Comparison of ENCODE assay signal across 11 cellular contexts in genomic region chr14:75341639-75342038, GRCh38.
A peak's percentile ranks its signal among the peaks of the same experiment; 100 is the strongest.
DNase-seq lines count a peak whose midpoint lies in the region; ATAC-seq and TF ChIP-seq lines count a peak whose summit lies in the region.
"Had no signal": no experiment of that assay in that cellular context is flagged by ENCODE, and none has a peak within 500 bp of the region (broad histone marks: within the 10 kb centered on the region; RNA-seq: fewer than 3 reads in every experiment).

No MANE protein-coding gene starts in this region.

- TF ChIP-seq CTCF in HL-60 (IDR thresholded peaks at IDR 0.05; ENCODE audit: insufficient read depth, low read length) (no peak), colonic mucosa (IDR thresholded peaks at IDR 0.05) (no peak)

- peaks cover 3% of the 10 kb centered on the region for H3K4me1 ChIP-seq in stomach smooth muscle (ENCODE audit: control insufficient read depth, insufficient read depth, low read length)
- H3K4me1 ChIP-seq in CD4-positive, alpha-beta memory T cell (ENCODE audit: insufficient read depth, low read length), result no peaks in the 10 kb centered on the region
- no peaks in the 10 kb centered on the region for H3K4me1 ChIP-seq in colonic mucosa
- H3K4me1 ChIP-seq: foreskin keratinocyte had no signal

- H3K27me3 Mint-ChIP-seq in activated T-helper 17 cell treated with anti-CD3 and anti-CD28 coated beads, Interleukin-2, amount 50 U/mL, for 72 hours, result no peaks in the 10 kb centered on the region
- peaks cover 27% of the 10 kb centered on the region for H3K27me3 Mint-ChIP-seq in activated CD4-positive, alpha-beta T cell treated with anti-CD3 and anti-CD28 coated beads, Interleukin-2, amount 10 ng/mL, durations not matched to agents 24 days and 14 days
- peaks cover 2 to 3% of the 10 kb centered on the region in 2 donors for H3K27me3 Mint-ChIP-seq in CD4-positive, alpha-beta memory T cell

- no peak for ATAC-seq in activated T-helper 17 cell treated with anti-CD3 and anti-CD28 coated beads, Interleukin-2, amount 50 U/mL, for 72 hours (replicated peaks)
- ATAC-seq: foreskin keratinocyte had no signal

- CTCF ChIA-PET in CD4-positive, alpha-beta memory T cell (lab: Charles Lee; ENCODE audit: partially characterized antibody), result no interaction called here

- no peaks in the 10 kb centered on the region for H3K9me3 Mint-ChIP-seq in activated T-helper 17 cell treated with anti-CD3 and anti-CD28 coated beads, Interleukin-2, amount 50 U/mL, for 72 hours
- H3K9me3 Mint-ChIP-seq in activated CD4-positive, alpha-beta T cell treated with anti-CD3 and anti-CD28 coated beads, Interleukin-2, amount 10 ng/mL, durations not matched to agents 24 days and 14 days, result no peaks in the 10 kb centered on the region
- peaks cover 0 to 7% (median 2%) of the 10 kb centered on the region in 8 donors for H3K9me3 Mint-ChIP-seq in CD4-positive, alpha-beta memory T cell

- H3K36me3 ChIP-seq in stomach smooth muscle (ENCODE audit: control insufficient read depth in 2 of 2, insufficient read depth in 2 of 2, low read length in 2 of 2) (no peaks in the 10 kb centered on the region), colonic mucosa (no peaks in the 10 kb centered on the region)
- H3K36me3 ChIP-seq in CD4-positive, alpha-beta memory T cell (ENCODE audit: insufficient read depth, low read length), result no peaks in the 10 kb centered on the region
- H3K36me3 ChIP-seq: cardiac muscle cell had no signal

- DNase-seq in HL-60 (ENCODE audit: low read depth in 1 of 2, low spot score in 1 of 2) (peak; percentile 37 to 62), iris pigment epithelial cell (ENCODE audit: low read depth) (peak; percentile 8), RPMI8226 (no peak), colonic mucosa (no peak)
- no peak for DNase-seq in activated CD4-positive, alpha-beta T cell treated with anti-CD3 and anti-CD28 coated beads, Interleukin-2, amount 10 ng/mL, durations not matched to agents 24 days and 14 days
- no peak for DNase-seq in CD4-positive, alpha-beta memory T cell
- DNase-seq: Calu3, foreskin keratinocyte had no signal

- H3K27me3 ChIP-seq in HL-60 (ENCODE audit: insufficient read depth, poor library complexity, severe bottlenecking), result no peaks in the 10 kb centered on the region
- no peaks in the 10 kb centered on the region for H3K27me3 ChIP-seq in stomach smooth muscle (ENCODE audit: control insufficient read depth in 1 of 2, insufficient read depth in 2 of 2, low read length in 2 of 2)
- H3K27me3 ChIP-seq in CD4-positive, alpha-beta memory T cell (ENCODE audit: insufficient read depth, low read length), result no peaks in the 10 kb centered on the region
- no peaks in the 10 kb centered on the region for H3K27me3 ChIP-seq in colonic mucosa
- H3K27me3 ChIP-seq: cardiac muscle cell had no signal

- intact Hi-C loops in activated CD4-positive, alpha-beta T cell treated with anti-CD3 and anti-CD28 coated beads, Interleukin-2, amount 10 ng/mL, durations not matched to agents 24 days and 14 days (cut with micrococcal nuclease), result no loop called here
- intact Hi-C loops in CD4-positive, alpha-beta memory T cell (cut with micrococcal nuclease), result no loop called here
- intact Hi-C loops in colonic mucosa (cut with DNase I), result no loop called here

- POLR2A ChIA-PET in CD4-positive, alpha-beta memory T cell (lab: Charles Lee; ENCODE audit: partially characterized antibody), result interaction anchor here (1.1 kb wide), 1 partner anchor 10 kb away, joined by 3 read pairs; no protein-coding TSS in a partner anchor

- H3K4me1 Mint-ChIP-seq in activated T-helper 17 cell treated with anti-CD3 and anti-CD28 coated beads, Interleukin-2, amount 50 U/mL, for 72 hours, result peaks cover 5% of the 10 kb centered on the region
- peaks cover 4% of the 10 kb centered on the region for H3K4me1 Mint-ChIP-seq in activated CD4-positive, alpha-beta T cell treated with anti-CD3 and anti-CD28 coated beads, Interleukin-2, amount 10 ng/mL, durations not matched to agents 24 days and 14 days
- H3K4me1 Mint-ChIP-seq in CD4-positive, alpha-beta memory T cell, result peaks cover 0 to 3% (median 0%) of the 10 kb centered on the region in 4 donors

- H3K4me3 Mint-ChIP-seq in activated T-helper 17 cell treated with anti-CD3 and anti-CD28 coated beads, Interleukin-2, amount 50 U/mL, for 72 hours, result no peak overlapping the region
- no peak overlapping the region for H3K4me3 Mint-ChIP-seq in activated CD4-positive, alpha-beta T cell treated with anti-CD3 and anti-CD28 coated beads, Interleukin-2, amount 10 ng/mL, durations not matched to agents 24 days and 14 days
- no peak overlapping the region for H3K4me3 Mint-ChIP-seq in CD4-positive, alpha-beta memory T cell

- peak overlapping the region; percentile 12 for H3K27ac Mint-ChIP-seq in activated T-helper 17 cell treated with anti-CD3 and anti-CD28 coated beads, Interleukin-2, amount 50 U/mL, for 72 hours
- no peak overlapping the region for H3K27ac Mint-ChIP-seq in activated CD4-positive, alpha-beta T cell treated with anti-CD3 and anti-CD28 coated beads, Interleukin-2, amount 10 ng/mL, durations not matched to agents 24 days and 14 days
- no peak overlapping the region for H3K27ac Mint-ChIP-seq in CD4-positive, alpha-beta memory T cell

- no peak overlapping the region for H3K4me3 ChIP-seq in HL-60 (replicated peaks; ENCODE audit: insufficient read depth, low read length)
- no peak overlapping the region for H3K4me3 ChIP-seq in stomach smooth muscle (ENCODE audit: low read length in 2 of 2)
- no peak overlapping the region for H3K4me3 ChIP-seq in CD4-positive, alpha-beta memory T cell (ENCODE audit: low read length in 2 of 2)
- no peak overlapping the region for H3K4me3 ChIP-seq in colonic mucosa
- H3K4me3 ChIP-seq: cardiac muscle cell had no signal

- H3K9me3 ChIP-seq in stomach smooth muscle (ENCODE audit: control insufficient read depth in 2 of 2, low read length in 2 of 2) (no peaks in the 10 kb centered on the region), colonic mucosa (no peaks in the 10 kb centered on the region)
- no peaks in the 10 kb centered on the region for H3K9me3 ChIP-seq in CD4-positive, alpha-beta memory T cell (ENCODE audit: control insufficient read depth in 1 of 2, low read length in 2 of 2)

- H3K36me3 Mint-ChIP-seq in activated T-helper 17 cell treated with anti-CD3 and anti-CD28 coated beads, Interleukin-2, amount 50 U/mL, for 72 hours (ENCODE audit: low read depth), result no peaks in the 10 kb centered on the region
- no peaks in the 10 kb centered on the region for H3K36me3 Mint-ChIP-seq in activated CD4-positive, alpha-beta T cell treated with anti-CD3 and anti-CD28 coated beads, Interleukin-2, amount 10 ng/mL, durations not matched to agents 24 days and 14 days (ENCODE audit: low read depth)
- no peaks in the 10 kb centered on the region for H3K36me3 Mint-ChIP-seq in CD4-positive, alpha-beta memory T cell

- H3K9ac ChIP-seq in stomach smooth muscle (ENCODE audit: low read length in 2 of 2) (no peak overlapping the region), colonic mucosa (ENCODE audit: low read depth in 2 of 2, low read length in 2 of 2) (no peak overlapping the region)

- H3K27ac ChIP-seq in HL-60 (replicated peaks) (peak overlapping the region; percentile 95), stomach smooth muscle (ENCODE audit: low read length) (peak overlapping the region; percentile 41), colonic mucosa (no peak overlapping the region)
- no peak overlapping the region for H3K27ac ChIP-seq in CD4-positive, alpha-beta memory T cell (ENCODE audit: low read depth, low read length)
- H3K27ac ChIP-seq: cardiac muscle cell, foreskin keratinocyte had no signal

Comparison
In these comparisons a context has a peak if more than half of its experiments do, and no peak if none do; other contexts are left out.
1. DNase-seq: peak in HL-60 (2 of 2) and iris pigment epithelial cell (single experiment); none in activated CD4-positive, alpha-beta T cell treated with anti-CD3 and anti-CD28 coated beads, Interleukin-2, amount 10 ng/mL, durations not matched to agents 24 days and 14 days (single experiment), CD4-positive, alpha-beta memory T cell (0 of 5), RPMI8226 (single experiment) and colonic mucosa (single experiment).
2. H3K27ac ChIP-seq: peak in HL-60 (single experiment) and stomach smooth muscle (single experiment); none in CD4-positive, alpha-beta memory T cell (single experiment) and colonic mucosa (single experiment).